11 cellular contexts compared by ENCODE assay signal in genomic region chr22:39292002-39292401, GRCh38. TPM values are rescaled to one million over a fixed set of nuclear protein-coding genes. Genes with fewer than 3 reads are reported as not detected.
A peak's percentile ranks its signal among the peaks of the same experiment; 100 is the strongest.
DNase-seq lines count a peak whose midpoint lies in the region; ATAC-seq and TF ChIP-seq lines count a peak whose summit lies in the region.
"Had no signal": no experiment of that assay in that cellular context is flagged by ENCODE, and none has a peak within 500 bp of the region (broad histone marks: within the 10 kb centered on the region; RNA-seq: fewer than 3 reads in every experiment).

No MANE protein-coding gene starts in this region.

- H3K4me2 ChIP-seq in osteoblast (ENCODE audit: insufficient read depth, low read length), result peak overlapping the region; percentile 18
- H3K4me2 ChIP-seq: KMS-11 had no signal

- peaks cover 33% of the 10 kb centered on the region for H3K4me1 ChIP-seq in RWPE2 (ENCODE audit: insufficient read depth, poor library complexity, severe bottlenecking)
- H3K4me1 ChIP-seq in osteoblast (ENCODE audit: insufficient read depth, low read length), result peaks cover 9% of the 10 kb centered on the region
- peaks cover 41% of the 10 kb centered on the region for H3K4me1 ChIP-seq in vagina

- H3K27ac ChIP-seq in RWPE2 (ENCODE audit: poor library complexity, severe bottlenecking) (peak overlapping the region; percentile 89), osteoblast (ENCODE audit: low read depth, low read length) (no peak overlapping the region), vagina (peak overlapping the region; percentile 14)
- H3K27ac ChIP-seq: KMS-11, WERI-Rb-1 had no signal

- H3K79me2 ChIP-seq in osteoblast (ENCODE audit: insufficient read depth, low read length), result no peaks in the 10 kb centered on the region

- DNase-seq in RWPE2 (ENCODE audit: low spot score) (no peak), glomerular visceral epithelial cell (ENCODE audit: extremely low spot score) (peak; percentile 83), osteoblast (ENCODE audit: insufficient read length, low spot score, missing footprints) (no peak), vagina (ENCODE audit: extremely low spot score in 2 of 2) (no peak)
- no peak for DNase-seq in activated CD4-positive, CD25-positive, alpha-beta regulatory T cell treated with anti-CD3 and anti-CD28 coated beads, Interleukin-2, amount 50 U/mL, for 72 hours
- DNase-seq: activated gamma-delta T cell treated with Interleukin-2 at 50 U/mL for 16 hours, GF-D8 had no signal

- peak overlapping the region; percentile 41 for H2AFZ ChIP-seq in osteoblast (ENCODE audit: low read length)

- H3K9me3 ChIP-seq in RWPE2 (ENCODE audit: severe bottlenecking), result no peaks in the 10 kb centered on the region
- H3K9me3 ChIP-seq in osteoblast (ENCODE audit: low read depth, low read length), result no peaks in the 10 kb centered on the region
- no peaks in the 10 kb centered on the region for H3K9me3 ChIP-seq in vagina

- ATAC-seq in RWPE2 (ENCODE audit: low read depth) (no peak), GM18868 (IDR thresholded peaks at IDR 0.05; ENCODE audit: unreplicated experiment) (no peak), HG02973 (IDR thresholded peaks at IDR 0.05; ENCODE audit: unreplicated experiment) (no peak)

- H3K4me3 ChIP-seq in RWPE2 (ENCODE audit: severe bottlenecking) (no peak overlapping the region), osteoblast (ENCODE audit: insufficient read depth, low read length) (peak overlapping the region; percentile 19), vagina (no peak overlapping the region)

- TF ChIP-seq POLR2A in vagina (IDR thresholded peaks at IDR 0.05), result no peak

- TF ChIP-seq CTCF in RWPE2 (IDR thresholded peaks at IDR 0.05; ENCODE audit: poor library complexity, severe bottlenecking) (no peak), osteoblast (IDR thresholded peaks at IDR 0.05; ENCODE audit: extremely low read depth, low read depth, low read length) (no peak), vagina (IDR thresholded peaks at IDR 0.05) (no peak)

- intact Hi-C loops in vagina (cut with DNase I), result no loop called here

- H3K36me3 ChIP-seq in RWPE2 (ENCODE audit: low read depth) (no peaks in the 10 kb centered on the region), osteoblast (ENCODE audit: insufficient read depth, low read length) (no peaks in the 10 kb centered on the region), vagina (no peaks in the 10 kb centered on the region)
- H3K36me3 ChIP-seq: WERI-Rb-1 had no signal

- no peaks in the 10 kb centered on the region for H4K20me1 ChIP-seq in osteoblast (ENCODE audit: insufficient read depth, low read length)

- H3K27me3 ChIP-seq in RWPE2 (ENCODE audit: insufficient read depth, poor library complexity, severe bottlenecking), result no peaks in the 10 kb centered on the region
- no peaks in the 10 kb centered on the region for H3K27me3 ChIP-seq in osteoblast (ENCODE audit: insufficient read depth, low read length)
- no peaks in the 10 kb centered on the region for H3K27me3 ChIP-seq in vagina

RNA-seq across cellular contexts. Expression of gene RPL3, which starts 27.4 kb away (rescaled TPM):
- total RNA-seq in osteoblast, result 1,858 and 2,119 TPM in 2 replicates
- total RNA-seq in vagina, result 2,613 TPM

RNA-seq across cellular contexts. Expression of gene PDGFB, which starts 47.2 kb away (rescaled TPM):
- under 0.01 TPM in 1 of 2 replicates, not detected in the other for total RNA-seq in osteoblast
- 4.7 TPM for total RNA-seq in vagina

RNA-seq across cellular contexts. Expression of gene SYNGR1, which starts 57.8 kb away (rescaled TPM):
- 2.1 and 3.6 TPM in 2 replicates for total RNA-seq in osteoblast
- 42.2 TPM for total RNA-seq in vagina
